In genomic region chr2:62181836-62182235, GRCh38 we compare ENCODE assay signal across 1 cellular context.
TF ChIP-seq lines count a peak whose summit lies in the region.

No MANE protein-coding gene starts in this region.

TF ChIP-seq in K562, 482 proteins besides CTCF, POLR2A, EP300 and RAD21:
- TF ChIP-seq ZBTB40 (IDR thresholded peaks at IDR 0.05) (peak; percentile 70), ZBTB40 (CRISPR knock-in tag; IDR thresholded peaks at IDR 0.05) (no peak), KAT2B (IDR thresholded peaks at IDR 0.05; ENCODE audit: low read depth, low read length) (no peak)
